In genomic region chr22:49735411-49736311, GRCh38 we compare ENCODE assay signal across 1 cellular context.
TF ChIP-seq lines count a peak whose summit lies in the region.

No MANE protein-coding gene starts in this region.

TF ChIP-seq in HepG2, 621 proteins besides CTCF, POLR2A, EP300 and RAD21 (continued from another document):
- TF ChIP-seq ZBTB43 (CRISPR knock-in tag; conservative IDR thresholded peaks at IDR 0.05) = 0 out of 2 replicates have a peak, but pooled peaks have one; percentile 32
- no peak for TF ChIP-seq KDM4B (CRISPR knock-in tag; IDR thresholded peaks at IDR 0.05)
- TF ChIP-seq EHMT2 (IDR thresholded peaks at IDR 0.05; ENCODE audit: borderline replicate concordance, low read depth, low read length) = peak; percentile 73; the same call in 1 of the 2 replicates
- TF ChIP-seq SOX13 (IDR thresholded peaks at IDR 0.05) = no peak
- TF ChIP-seq SOX13 (CRISPR knock-in tag; conservative IDR thresholded peaks at IDR 0.05 in 1 of 2, IDR thresholded peaks at IDR 0.05 in 1 of 2) = no peak
- no peak for TF ChIP-seq EED (CRISPR knock-in tag; IDR thresholded peaks at IDR 0.05)
- no peak for TF ChIP-seq ZNF580 (CRISPR knock-in tag; IDR thresholded peaks at IDR 0.05; ENCODE audit: borderline replicate concordance, low read depth)
- TF ChIP-seq ZBTB3 (CRISPR knock-in tag; IDR thresholded peaks at IDR 0.05; ENCODE audit: borderline replicate concordance, low read depth) = no peak
- TF ChIP-seq AGO2 (optimal IDR thresholded peaks at IDR 0.05; ENCODE audit: low read depth, low read length) = no peak
- TF ChIP-seq ZNF253 (CRISPR knock-in tag; IDR thresholded peaks at IDR 0.05; ENCODE audit: borderline replicate concordance) = no peak
- TF ChIP-seq E2F1 (CRISPR knock-in tag; IDR thresholded peaks at IDR 0.05) = no peak
- TF ChIP-seq ZNF674 (CRISPR knock-in tag; IDR thresholded peaks at IDR 0.05; ENCODE audit: low read depth) = 0 out of 2 replicates have a peak, but pooled peaks have one; percentile 57
- no peak for TF ChIP-seq ZNF343 (CRISPR knock-in tag; IDR thresholded peaks at IDR 0.05)
- no peak for TF ChIP-seq CERS6 (CRISPR knock-in tag; IDR thresholded peaks at IDR 0.05)
- TF ChIP-seq KDM6A (CRISPR knock-in tag; IDR thresholded peaks at IDR 0.05; ENCODE audit: low read depth) = no peak
- no peak for TF ChIP-seq MATR3 (CRISPR knock-in tag; IDR thresholded peaks at IDR 0.05)
- no peak for TF ChIP-seq ATF2 (CRISPR knock-in tag; IDR thresholded peaks at IDR 0.05)
- TF ChIP-seq SRSF1 (optimal IDR thresholded peaks at IDR 0.05; ENCODE audit: low read depth, low read length) = no peak
- peak; percentile 39; the same call in 1 of the 2 replicates for TF ChIP-seq SALL1 (CRISPR knock-in tag; IDR thresholded peaks at IDR 0.05)
- TF ChIP-seq ZNF773 (CRISPR knock-in tag; IDR thresholded peaks at IDR 0.05; ENCODE audit: borderline replicate concordance) = no peak
- TF ChIP-seq ZBTB26 (CRISPR knock-in tag; IDR thresholded peaks at IDR 0.05; ENCODE audit: borderline replicate concordance) = peak; percentile 38; the same call in 1 of the 2 replicates
- TF ChIP-seq HDAC2 (CRISPR knock-in tag; IDR thresholded peaks at IDR 0.05) = no peak
- TF ChIP-seq ZMAT3 (CRISPR knock-in tag; conservative IDR thresholded peaks at IDR 0.05) = no peak
- no peak for TF ChIP-seq ZNF704 (CRISPR knock-in tag; IDR thresholded peaks at IDR 0.05; ENCODE audit: borderline replicate concordance)
- TF ChIP-seq CEBPZ (IDR thresholded peaks at IDR 0.05; ENCODE audit: low read length) = no peak
- TF ChIP-seq ZNF232 (CRISPR knock-in tag; IDR thresholded peaks at IDR 0.05; ENCODE audit: borderline replicate concordance) = 0 out of 2 replicates have a peak, but pooled peaks have one; percentile 49
- no peak for TF ChIP-seq NCOA2 (CRISPR knock-in tag; IDR thresholded peaks at IDR 0.05)
- no peak for TF ChIP-seq PRPF4 (IDR thresholded peaks at IDR 0.05; ENCODE audit: low read depth, low read length, poor library complexity, severe bottlenecking)
- TF ChIP-seq ARNT (IDR thresholded peaks at IDR 0.05) = no peak
- no peak for TF ChIP-seq KMT2B (CRISPR knock-in tag; IDR thresholded peaks at IDR 0.05)
- TF ChIP-seq BRCA1 (CRISPR knock-in tag; IDR thresholded peaks at IDR 0.05) = no peak
- 0 out of 4 replicates have a peak, but pooled peaks of 1 of the 2 experiments have one; percentile 21 for TF ChIP-seq KLF16 (CRISPR knock-in tag; IDR thresholded peaks at IDR 0.05)
- no peak for TF ChIP-seq ZSCAN9 (CRISPR knock-in tag; IDR thresholded peaks at IDR 0.05; ENCODE audit: borderline replicate concordance)
- TF ChIP-seq NCOR1 (IDR thresholded peaks at IDR 0.05; ENCODE audit: borderline replicate concordance, low read length) = no peak
- TF ChIP-seq REST (IDR thresholded peaks at IDR 0.05; ENCODE audit: borderline replicate concordance in 1 of 2, low read depth in 1 of 2, low read length in 2 of 2) = peak in 1 of 2 experiments; percentile 96
- no peak for TF ChIP-seq FUBP1 (CRISPR knock-in tag; IDR thresholded peaks at IDR 0.05; ENCODE audit: borderline replicate concordance)
